ENCODE assay signal across 8 cellular contexts in the genomic region with DNA sequence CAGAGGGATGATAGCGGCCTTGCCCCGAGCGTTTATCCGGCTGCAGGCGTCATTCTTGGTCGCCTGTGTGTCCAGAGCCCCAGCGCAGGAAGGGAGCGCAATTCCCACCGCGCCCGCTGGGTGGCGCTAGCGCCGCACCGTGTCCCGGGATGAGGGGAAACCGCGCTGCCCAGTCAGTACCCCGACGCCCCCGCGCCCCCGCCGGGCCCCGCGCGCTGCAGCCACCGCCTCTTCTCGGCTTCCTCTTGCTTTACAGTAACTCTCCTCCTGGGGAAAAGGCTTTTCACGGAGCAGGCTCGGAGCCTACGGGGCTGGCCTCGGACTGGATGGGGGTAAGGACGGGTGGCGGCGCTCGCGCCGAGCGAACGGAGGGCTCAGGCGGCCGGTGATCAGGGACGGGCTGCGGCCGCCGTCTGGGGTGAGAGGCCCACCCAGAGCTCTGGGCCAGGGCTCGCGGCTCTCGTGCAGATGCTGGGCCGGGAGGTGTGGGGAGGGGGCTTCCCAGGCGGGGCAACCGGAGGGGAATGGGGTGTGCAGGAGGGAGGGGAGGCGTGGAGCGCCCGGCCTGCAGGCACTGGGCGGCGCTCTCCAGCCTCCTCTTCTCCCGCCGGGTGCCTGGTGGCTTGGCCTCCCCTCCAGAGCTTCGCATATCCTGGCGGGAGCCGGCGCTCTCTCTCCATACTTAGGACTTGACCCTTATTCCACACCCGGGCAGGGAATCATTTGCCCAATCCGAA. TPM values are rescaled to one million over a fixed set of nuclear protein-coding genes. Genes with fewer than 3 reads are reported as not detected.
DNase-seq lines count a peak whose midpoint lies in the region; ATAC-seq and TF ChIP-seq lines count a peak whose summit lies in the region.

No MANE protein-coding gene starts in this region.

- H3K27ac ChIP-seq in RWPE1, result peak overlapping the region; percentile 78
- H3K27ac ChIP-seq in foreskin keratinocyte, result no peak overlapping the region
- peak overlapping the region; percentile 69 for H3K27ac ChIP-seq in neural progenitor cell

- no peaks in the 10 kb centered on the region for H3K36me3 ChIP-seq in neural progenitor cell

- H3K4me2 ChIP-seq in neural progenitor cell, result peak overlapping the region; percentile 86

- peaks cover 13% of the 10 kb centered on the region for H3K27me3 Mint-ChIP-seq in neural progenitor cell (ENCODE audit: insufficient read depth, low read depth)

- CTCF ChIA-PET in RWPE1 (lab: Yijun Ruan, JAX), result interaction anchor here (0.5 to 2.5 kb wide), 28 partner anchors 10 to 1626 kb away, joined by 3 to 16 read pairs (median 4); partner anchors contain the start of gene RALGPS2

- H3F3A ChIP-seq in neural progenitor cell (ENCODE audit: low read depth), result peaks cover 17% of the 10 kb centered on the region

- H2AFZ ChIP-seq in neural progenitor cell (replicated peaks), result peak overlapping the region; percentile 96

- POLR2A ChIA-PET in RWPE1 (lab: Yijun Ruan, JAX; ENCODE audit: low non-redundant PET), result interaction anchor here (0.5 kb wide), 1 partner anchor 457 kb away, joined by 3 read pairs; no protein-coding TSS in a partner anchor

- H3K27me3 ChIP-seq in foreskin keratinocyte (no peaks in the 10 kb centered on the region), neural progenitor cell (no peaks in the 10 kb centered on the region)

- H3K36me3 Mint-ChIP-seq in neural progenitor cell, result peaks cover 13% of the 10 kb centered on the region

- no peaks in the 10 kb centered on the region for H3K79me2 ChIP-seq in neural progenitor cell (ENCODE audit: low read depth)

- H3K9ac ChIP-seq in neural progenitor cell, result peak overlapping the region; percentile 16

- H4K20me1 ChIP-seq in neural progenitor cell (ENCODE audit: low read depth), result no peaks in the 10 kb centered on the region

- H3K4me1 Mint-ChIP-seq in neural progenitor cell, result peaks cover 21% of the 10 kb centered on the region

- ATAC-seq in GM21717 (IDR thresholded peaks at IDR 0.05; ENCODE audit: unreplicated experiment) (peak; percentile 67), foreskin keratinocyte (peak; percentile 70)

- no peaks in the 10 kb centered on the region for H3K9me3 Mint-ChIP-seq in neural progenitor cell

- peak overlapping the region; percentile 69 for H3K4me3 ChIP-seq in neural progenitor cell

- H3K4me1 ChIP-seq in foreskin keratinocyte (peaks cover 25% of the 10 kb centered on the region), neural progenitor cell (peaks cover 5% of the 10 kb centered on the region)

- peak; percentile 65 for DNase-seq in DMS79 treated with DMSO at 0.1 percent for 48 hours (lab: John Stamatoyannopoulos, UW)
- peak; percentile 83 for DNase-seq in RWPE1 (ENCODE audit: low spot score)
- DNase-seq in activated gamma-delta T cell treated with Interleukin-2 at 50 U/mL for 16 hours, result peak; percentile 88
- DNase-seq in foreskin keratinocyte, result peak; percentile 42 to 71
- DNase-seq in neural progenitor cell (ENCODE audit: low spot score), result peak; percentile 91
- DNase-seq in stromal cell of bone marrow (ENCODE audit: low read depth), result peak; percentile 90

- no peak for TF ChIP-seq EP300 in Ishikawa (IDR thresholded peaks at IDR 0.05; ENCODE audit: borderline replicate concordance)

- peak; percentile 80 for TF ChIP-seq RAD21 in Ishikawa (IDR thresholded peaks at IDR 0.05; ENCODE audit: low read depth)

- H3K4me3 Mint-ChIP-seq in neural progenitor cell, result peak overlapping the region; percentile 93

- peak overlapping the region; percentile 97 for H3K27ac Mint-ChIP-seq in neural progenitor cell

- TF ChIP-seq CTCF in RWPE1 (conservative IDR thresholded peaks at IDR 0.05; ENCODE audit: low read depth) (peak; percentile 97), foreskin keratinocyte (conservative IDR thresholded peaks at IDR 0.05) (peak; percentile 96), neural progenitor cell (IDR thresholded peaks at IDR 0.05) (peak; percentile 79)

- no peaks in the 10 kb centered on the region for H3K9me3 ChIP-seq in neural progenitor cell (ENCODE audit: low read depth)

TF ChIP-seq in Ishikawa, 13 proteins besides CTCF, POLR2A, EP300 and RAD21:
- peak; percentile 84 for TF ChIP-seq EGR1 (IDR thresholded peaks at IDR 0.05)
- no peak for TF ChIP-seq YY1 (IDR thresholded peaks at IDR 0.05; ENCODE audit: low read depth)
- no peak for TF ChIP-seq CEBPB (IDR thresholded peaks at IDR 0.05)
- TF ChIP-seq, protein P1, sequence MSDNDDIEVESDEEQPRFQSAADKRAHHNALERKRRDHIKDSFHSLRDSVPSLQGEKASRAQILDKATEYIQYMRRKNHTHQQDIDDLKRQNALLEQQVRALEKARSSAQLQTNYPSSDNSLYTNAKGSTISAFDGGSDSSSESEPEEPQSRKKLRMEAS (IDR thresholded peaks at IDR 0.05), result peak; percentile 48; the same call in 1 of the 2 replicates
- TF ChIP-seq TAF1 (IDR thresholded peaks at IDR 0.05; ENCODE audit: low read depth), result no peak; the same call in none of the 2 replicates
- peak; percentile 97 for TF ChIP-seq ZBTB7A (IDR thresholded peaks at IDR 0.05; ENCODE audit: low read depth)
- TF ChIP-seq REST (IDR thresholded peaks at IDR 0.05; ENCODE audit: low read depth), result 0 out of 2 replicates have a peak, but pooled peaks have one; percentile 18
TF ChIP-seq in Ishikawa: peak in this region for 4.

RNA-seq across cellular contexts. Expression of gene TEX35, which starts 29.8 kb away (rescaled TPM):
- total RNA-seq in foreskin keratinocyte (not detected in 2 replicates), neural progenitor cell (ENCODE audit: low replicate concordance) (not detected in 2 replicates)
- not detected in 2 replicates for polyA plus RNA-seq in foreskin keratinocyte

RNA-seq across cellular contexts. Expression of gene CLEC20A, which starts 46.0 kb away (rescaled TPM):
- total RNA-seq in foreskin keratinocyte (not detected in 2 replicates), neural progenitor cell (ENCODE audit: low replicate concordance) (not detected in 2 replicates)
- not detected in 2 replicates for polyA plus RNA-seq in foreskin keratinocyte
